Comparison of ENCODE assay signal across 1 cellular context in the genomic region with DNA sequence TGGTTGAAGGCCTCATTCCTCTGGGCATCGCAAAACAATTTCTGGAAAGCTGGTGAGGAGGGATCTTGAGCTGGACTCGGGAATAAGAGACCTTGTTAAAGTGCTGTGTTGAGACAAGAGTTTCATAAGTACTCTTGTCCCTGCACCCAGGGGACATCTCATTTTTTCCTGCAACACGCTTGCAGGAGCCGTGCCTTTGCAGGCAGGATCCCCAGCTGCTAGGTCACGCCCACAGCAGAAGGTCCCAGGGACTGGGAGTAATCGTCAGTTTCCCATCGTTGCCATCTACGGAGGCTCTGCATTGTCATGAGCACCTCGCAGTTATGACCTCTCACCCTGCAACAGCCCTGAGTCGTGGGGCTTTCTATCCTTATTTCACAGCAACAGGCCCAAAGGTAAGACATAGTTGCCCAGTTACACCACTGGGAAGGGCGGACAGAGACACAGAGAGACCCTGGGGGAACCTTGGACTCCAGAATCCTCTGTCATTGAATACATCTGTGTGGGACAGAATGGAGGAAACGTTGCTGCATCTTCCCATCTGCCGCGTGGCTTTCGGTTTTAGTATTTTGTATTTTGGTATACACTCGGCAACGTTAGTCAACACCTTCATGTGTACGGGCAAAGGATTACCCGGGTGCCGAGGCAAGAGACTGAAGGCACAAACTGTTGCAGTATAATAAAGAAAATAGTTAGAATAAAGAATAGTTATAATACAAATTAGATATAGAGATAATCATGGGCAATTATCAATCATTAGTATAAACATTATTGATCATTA.
TF ChIP-seq lines count a peak whose summit lies in the region.

No MANE protein-coding gene starts in this region.

TF ChIP-seq in GM23338, 12 proteins besides CTCF, POLR2A, EP300 and RAD21 (continued from another document):
- TF ChIP-seq REST (IDR thresholded peaks at IDR 0.05; ENCODE audit: unreplicated experiment): no peak
- no peak for TF ChIP-seq JUNB (IDR thresholded peaks at IDR 0.05; ENCODE audit: unreplicated experiment)
- no peak for TF ChIP-seq STAT1 (IDR thresholded peaks at IDR 0.05; ENCODE audit: unreplicated experiment)
- TF ChIP-seq POLR2AphosphoS5 (IDR thresholded peaks at IDR 0.05; ENCODE audit: low read depth): no peak
- TF ChIP-seq, protein P1, sequence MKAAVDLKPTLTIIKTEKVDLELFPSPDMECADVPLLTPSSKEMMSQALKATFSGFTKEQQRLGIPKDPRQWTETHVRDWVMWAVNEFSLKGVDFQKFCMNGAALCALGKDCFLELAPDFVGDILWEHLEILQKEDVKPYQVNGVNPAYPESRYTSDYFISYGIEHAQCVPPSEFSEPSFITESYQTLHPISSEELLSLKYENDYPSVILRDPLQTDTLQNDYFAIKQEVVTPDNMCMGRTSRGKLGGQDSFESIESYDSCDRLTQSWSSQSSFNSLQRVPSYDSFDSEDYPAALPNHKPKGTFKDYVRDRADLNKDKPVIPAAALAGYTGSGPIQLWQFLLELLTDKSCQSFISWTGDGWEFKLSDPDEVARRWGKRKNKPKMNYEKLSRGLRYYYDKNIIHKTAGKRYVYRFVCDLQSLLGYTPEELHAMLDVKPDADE (IDR thresholded peaks at IDR 0.05): no peak
- no peak for TF ChIP-seq ZNF462 (CRISPR knock-in tag; IDR thresholded peaks at IDR 0.05)
- TF ChIP-seq ZNF114 (CRISPR knock-in tag; IDR thresholded peaks at IDR 0.05): no peak
- TF ChIP-seq EZH2 (IDR thresholded peaks at IDR 0.05; ENCODE audit: low read depth, unreplicated experiment): no peak
- TF ChIP-seq ZNF331 (CRISPR knock-in tag; IDR thresholded peaks at IDR 0.05; ENCODE audit: low read depth): no peak
- TF ChIP-seq NANOG (IDR thresholded peaks at IDR 0.05; ENCODE audit: borderline replicate concordance): no peak
